11 cellular contexts compared by ENCODE assay signal in the genomic region with DNA sequence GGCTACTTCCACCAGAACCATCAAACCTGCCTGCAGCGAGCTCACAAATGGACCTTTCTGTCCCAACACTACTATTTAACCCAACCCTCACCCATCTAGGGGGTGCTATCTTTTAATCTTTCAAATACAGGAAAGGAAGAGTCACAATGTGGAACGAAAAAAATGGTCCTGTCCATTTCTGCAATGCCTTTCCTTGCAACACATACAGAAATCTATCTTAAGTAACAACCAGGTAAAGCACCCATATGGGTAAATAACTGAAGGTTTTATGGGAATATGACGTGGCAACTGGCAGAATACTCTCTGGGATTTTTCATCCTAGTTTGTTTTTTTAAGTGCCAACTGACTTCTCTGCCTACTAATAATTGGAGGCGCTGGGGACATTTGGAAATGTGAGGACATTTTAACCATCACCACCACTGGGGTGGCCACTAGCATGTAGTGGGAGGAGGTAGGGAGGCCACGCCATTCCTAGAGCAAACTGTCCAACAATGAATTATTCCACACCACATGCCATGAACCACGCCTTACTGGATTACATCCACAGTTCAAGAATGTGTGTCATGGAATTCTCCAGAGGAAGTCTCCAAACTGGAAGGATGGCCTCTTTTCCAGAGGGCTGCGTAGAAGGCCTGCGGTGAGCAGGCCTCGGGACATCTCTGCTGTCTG. TPM values are rescaled to one million over a fixed set of nuclear protein-coding genes. Genes with fewer than 3 reads are reported as not detected.
A peak's percentile ranks its signal among the peaks of the same experiment; 100 is the strongest.
DNase-seq lines count a peak whose midpoint lies in the region; ATAC-seq and TF ChIP-seq lines count a peak whose summit lies in the region.
"Had no signal": no experiment of that assay in that cellular context is flagged by ENCODE, and none has a peak within 500 bp of the region (broad histone marks: within the 10 kb centered on the region; RNA-seq: fewer than 3 reads in every experiment).

No MANE protein-coding gene starts in this region.

- H3K4me3 ChIP-seq in foreskin fibroblast (ENCODE audit: low read depth in 1 of 2, low read length in 2 of 2) (no peak overlapping the region), dorsolateral prefrontal cortex (no peak overlapping the region)

- intact Hi-C loops in dorsolateral prefrontal cortex (cut with DNase I), result no loop called here

- H3K4me1 Mint-ChIP-seq in osteocyte (ENCODE audit: unreplicated experiment), result peaks cover 54% of the 10 kb centered on the region
- H3K4me1 Mint-ChIP-seq in activated T-cell treated with anti-CD3 and anti-CD28 coated beads, Interleukin-2, amount 50 U/mL, for 72 hours (ENCODE audit: low read depth), result peaks cover 3% of the 10 kb centered on the region

- H3K4me3 Mint-ChIP-seq in osteocyte (ENCODE audit: unreplicated experiment), result no peak overlapping the region
- no peak overlapping the region for H3K4me3 Mint-ChIP-seq in activated T-cell treated with anti-CD3 and anti-CD28 coated beads, Interleukin-2, amount 50 U/mL, for 72 hours
- H3K4me3 Mint-ChIP-seq: B cell had no signal

- peak overlapping the region; percentile 57 for H3K27ac Mint-ChIP-seq in osteocyte (ENCODE audit: unreplicated experiment)
- no peak overlapping the region for H3K27ac Mint-ChIP-seq in activated T-cell treated with anti-CD3 and anti-CD28 coated beads, Interleukin-2, amount 50 U/mL, for 72 hours

- no peaks in the 10 kb centered on the region for H3K27me3 Mint-ChIP-seq in osteocyte (ENCODE audit: unreplicated experiment)
- no peaks in the 10 kb centered on the region for H3K27me3 Mint-ChIP-seq in activated T-cell treated with anti-CD3 and anti-CD28 coated beads, Interleukin-2, amount 50 U/mL, for 72 hours (ENCODE audit: low read depth)
- H3K27me3 Mint-ChIP-seq: B cell had no signal

- H3K27me3 ChIP-seq in dorsolateral prefrontal cortex, result no peaks in the 10 kb centered on the region

- no peak for ATAC-seq in HG02970 (IDR thresholded peaks at IDR 0.05; ENCODE audit: low FRiP score, unreplicated experiment)
- ATAC-seq in activated T-cell treated with anti-CD3 and anti-CD28 coated beads, Interleukin-2, amount 50 U/mL, for 72 hours (replicated peaks in 1 of 2), result no peak
- ATAC-seq in HG03442 (IDR thresholded peaks at IDR 0.05; ENCODE audit: unreplicated experiment), result no peak

- peak; percentile 89 for DNase-seq in AG20443 (ENCODE audit: low spot score)
- DNase-seq in RPMI7951 (ENCODE audit: low read depth), result peak; percentile 96
- DNase-seq in foreskin fibroblast, result peak; percentile 66 to 79
- DNase-seq in osteocyte (ENCODE audit: extremely low spot score, unreplicated experiment), result no peak
- DNase-seq in dorsolateral prefrontal cortex, result no peak
- no peak for DNase-seq in activated T-cell treated with anti-CD3 and anti-CD28 coated beads, Interleukin-2, amount 50 U/mL, for 72 hours
- DNase-seq: midbrain, small intestine had no signal

- H3K9me3 Mint-ChIP-seq in osteocyte (ENCODE audit: unreplicated experiment), result no peaks in the 10 kb centered on the region
- H3K9me3 Mint-ChIP-seq in activated T-cell treated with anti-CD3 and anti-CD28 coated beads, Interleukin-2, amount 50 U/mL, for 72 hours, result no peaks in the 10 kb centered on the region

- peaks cover 20% of the 10 kb centered on the region for H3K36me3 Mint-ChIP-seq in osteocyte (ENCODE audit: unreplicated experiment)
- H3K36me3 Mint-ChIP-seq in activated T-cell treated with anti-CD3 and anti-CD28 coated beads, Interleukin-2, amount 50 U/mL, for 72 hours (ENCODE audit: insufficient read depth in 2 of 2), result no peaks in the 10 kb centered on the region

- no peak for TF ChIP-seq CTCF in foreskin fibroblast (IDR thresholded peaks at IDR 0.05; ENCODE audit: low read depth, low read length)
- TF ChIP-seq CTCF in osteocyte (IDR thresholded peaks at IDR 0.05), result no peak
- no peak for TF ChIP-seq CTCF in dorsolateral prefrontal cortex (IDR thresholded peaks at IDR 0.05 in 54 of 56, conservative IDR thresholded peaks at IDR 0.05 in 2 of 56; ENCODE audit: low read depth in 1 of 56, partially characterized antibody in 56 of 56)

- H3K27ac ChIP-seq in dorsolateral prefrontal cortex, result no peak overlapping the region

RNA-seq across cellular contexts. Expression of a gene that starts 24.5 kb away (rescaled TPM):
- total RNA-seq in RPMI7951 (2014; rRNA removed; shearing (Covaris generic)), result 147 and 149 TPM in 2 replicates
- 93.8 and 103 TPM in 2 replicates for total RNA-seq in osteocyte
- total RNA-seq in dorsolateral prefrontal cortex, result 100 to 1,000 TPM in 5 of 120 experiments, 10 to 100 TPM in 115; 16.5 to 145 (median 47.8) TPM
- total RNA-seq in activated T-cell treated with anti-CD3 and anti-CD28 coated beads, Interleukin-2, amount 50 U/mL, for 72 hours, result 1 to 10 TPM in 1 of 2 donors, under 1 TPM in 1; 0.29 to 1.2 TPM

Comparison
In these comparisons a context has a peak if more than half of its experiments do, and no peak if none do; other contexts are left out.
1. DNase-seq: peak in AG20443 (single experiment), RPMI7951 (single experiment) and foreskin fibroblast (2 of 2); none in osteocyte (single experiment), dorsolateral prefrontal cortex (0 of 10) and activated T-cell treated with anti-CD3 and anti-CD28 coated beads, Interleukin-2, amount 50 U/mL, for 72 hours (0 of 2).
2. RNA of a gene that starts 24.5 kb away (total RNA-seq): 147 to 149 TPM in RPMI7951, 93.8 to 103 TPM in osteocyte and 16.5 to 145 TPM in dorsolateral prefrontal cortex; 0.29 to 1.2 TPM in activated T-cell treated with anti-CD3 and anti-CD28 coated beads, Interleukin-2, amount 50 U/mL, for 72 hours; every median in the first group is over 4 times any median in the second.